In the genomic region with DNA sequence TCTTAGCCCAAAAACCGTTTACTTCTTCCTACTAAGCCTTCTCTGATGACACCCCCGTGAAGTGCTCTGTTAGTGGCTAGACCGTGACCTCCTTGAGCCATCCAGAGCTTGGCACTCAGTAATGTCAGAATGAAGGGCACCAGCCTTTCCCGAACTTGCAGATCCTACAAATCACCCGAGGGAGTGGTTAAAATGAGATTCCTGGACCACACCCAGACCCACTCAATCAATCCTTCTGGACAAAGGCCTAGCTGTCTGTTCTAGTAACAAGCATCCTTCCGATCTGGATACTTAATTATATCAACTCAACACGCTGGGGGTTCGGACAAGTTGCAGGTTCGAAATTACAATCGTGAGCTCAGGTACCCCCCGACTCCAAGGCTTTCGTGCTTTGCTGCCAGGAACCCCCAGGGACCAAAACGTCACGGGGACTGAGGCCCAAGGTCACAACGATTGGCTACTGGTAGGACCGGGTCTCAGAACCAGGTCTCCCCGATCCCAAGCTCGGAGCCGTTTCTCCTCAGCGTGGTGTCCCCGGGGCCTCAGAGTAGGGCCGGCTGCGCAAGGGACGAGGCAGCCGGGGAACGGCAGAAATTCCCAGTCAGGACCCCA, we compare ENCODE assay signal across 2 cellular contexts.
TF ChIP-seq lines count a peak whose summit lies in the region.

No MANE protein-coding gene starts in this region.

TF ChIP-seq in IMR-90, 13 proteins besides CTCF, POLR2A, EP300 and RAD21:
- TF ChIP-seq USF2 (IDR thresholded peaks at IDR 0.05; ENCODE audit: low read depth, low read length) (no peak), BHLHE40 (IDR thresholded peaks at IDR 0.05; ENCODE audit: low read depth, low read length) (no peak), RCOR1 (IDR thresholded peaks at IDR 0.05; ENCODE audit: insufficient replicate concordance, low read length) (no peak), RFX5 (IDR thresholded peaks at IDR 0.05; ENCODE audit: low read depth, low read length) (no peak), NFE2L2 (IDR thresholded peaks at IDR 0.05; ENCODE audit: low read depth, low read length) (no peak), CEBPB (IDR thresholded peaks at IDR 0.05; ENCODE audit: low read depth, low read length) (no peak)

TF ChIP-seq in H1, 55 proteins besides CTCF, POLR2A, EP300 and RAD21:
- TF ChIP-seq JUND (IDR thresholded peaks at IDR 0.05; ENCODE audit: low read length) (no peak), SAP30 (IDR thresholded peaks at IDR 0.05; ENCODE audit: insufficient read depth, insufficient replicate concordance, low read length) (peak; percentile 58)
